Comparison of ENCODE assay signal across 11 cellular contexts in the genomic region with DNA sequence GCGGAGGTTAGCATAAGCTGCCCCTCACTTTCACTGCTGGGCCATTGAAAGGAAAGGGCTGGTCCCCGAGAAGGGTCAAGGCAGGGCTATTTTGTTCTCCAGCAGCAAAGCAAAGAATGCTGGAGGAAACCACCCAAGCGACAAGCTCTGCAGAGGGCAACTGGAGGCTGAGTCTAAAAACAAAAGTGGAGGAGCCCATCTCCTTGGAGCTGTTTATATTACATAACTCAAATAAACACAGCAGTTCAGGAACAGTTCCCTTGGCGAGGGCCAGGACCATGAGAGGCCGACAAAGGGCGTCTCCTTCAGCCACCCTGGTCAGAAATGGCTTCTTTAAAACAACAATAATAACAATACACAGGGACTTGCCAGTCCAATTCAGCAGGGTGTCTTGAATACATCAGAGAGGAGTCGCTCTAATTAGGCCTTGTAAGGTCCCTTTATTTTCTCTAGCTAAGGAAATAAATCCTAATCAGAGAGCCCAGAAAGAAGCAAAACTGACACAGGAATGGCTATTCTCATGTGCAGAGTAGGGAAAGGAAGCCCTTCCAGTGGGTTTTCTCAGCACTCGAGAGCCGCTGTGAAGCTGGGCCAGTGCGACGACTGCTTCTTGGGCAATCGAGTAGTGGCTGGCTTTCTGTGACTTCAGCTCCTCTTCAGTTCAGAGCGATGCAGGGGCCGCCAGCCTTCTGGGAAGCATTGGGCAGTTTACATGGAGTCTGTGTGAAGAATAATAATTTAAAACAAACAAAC. TPM values are rescaled to one million over a fixed set of nuclear protein-coding genes. Genes with fewer than 3 reads are reported as not detected.
A peak's percentile ranks its signal among the peaks of the same experiment; 100 is the strongest.
DNase-seq lines count a peak whose midpoint lies in the region; ATAC-seq and TF ChIP-seq lines count a peak whose summit lies in the region.
"Had no signal": no experiment of that assay in that cellular context is flagged by ENCODE, and none has a peak within 500 bp of the region (broad histone marks: within the 10 kb centered on the region; RNA-seq: fewer than 3 reads in every experiment).

No MANE protein-coding gene starts in this region.

- in situ Hi-C loops in G401 (cut with HindIII; ENCODE audit: low sequenced_read_pairs) = no loop called here

- H3K4me3 ChIP-seq in left ventricle myocardium inferior (no peak overlapping the region), parathyroid adenoma (ENCODE audit: low read depth, low read length) (no peak overlapping the region)

- H2AFZ ChIP-seq in parathyroid adenoma = no peak overlapping the region

- H3K27ac ChIP-seq in angular gyrus (ENCODE audit: low read depth, low read length) = peak overlapping the region; percentile 92
- peak overlapping the region; percentile 98 for H3K27ac ChIP-seq in left ventricle myocardium inferior (replicated peaks)
- H3K27ac ChIP-seq in parathyroid adenoma = peak overlapping the region; percentile 74

- H3K36me3 ChIP-seq in left ventricle myocardium inferior = no peaks in the 10 kb centered on the region
- no peaks in the 10 kb centered on the region for H3K36me3 ChIP-seq in parathyroid adenoma (ENCODE audit: control insufficient read depth, insufficient read depth, low read length)

- no peak overlapping the region for H3K4me2 ChIP-seq in parathyroid adenoma (ENCODE audit: low read length)

- no peaks in the 10 kb centered on the region for H3K27me3 ChIP-seq in left ventricle myocardium inferior (ENCODE audit: low read depth)
- no peaks in the 10 kb centered on the region for H3K27me3 ChIP-seq in parathyroid adenoma (ENCODE audit: control insufficient read depth, insufficient read depth, low read length)

- intact Hi-C loops in left ventricle myocardium inferior (cut with micrococcal nuclease) = no loop called here

- no peaks in the 10 kb centered on the region for H3K79me2 ChIP-seq in parathyroid adenoma

- DNase-seq in AG09319 (ENCODE audit: extremely low read depth, low read depth) (peak; percentile 38), left ventricle myocardium inferior (peak; percentile 69), NCI-H2107 treated with DMSO at 0.1 percent for 48 hours (lab: John Stamatoyannopoulos, UW; ENCODE audit: unreplicated experiment) (no peak), G401 (ENCODE audit: low spot score) (no peak), NCI-H1092 treated with DMSO at 0.1 percent for 48 hours (lab: John Stamatoyannopoulos, UW) (no peak)
- DNase-seq: CD8-positive, alpha-beta T cell; NCI-H1436 treated with DMSO at 0.1 percent for 48 hours; stimulated activated CD4-positive, alpha-beta T cell treated with anti-CD3 and anti-CD28 coated beads, Interleukin-1b, Interleukin-23, amount 100 ng/mL, for 48 hours had no signal

- H3K9me3 ChIP-seq in left ventricle myocardium inferior (replicated peaks) (no peaks in the 10 kb centered on the region), parathyroid adenoma (ENCODE audit: control insufficient read depth, low read length) (no peaks in the 10 kb centered on the region)

- H3K9ac ChIP-seq in parathyroid adenoma = no peak overlapping the region

- ATAC-seq in HG02852 (IDR thresholded peaks at IDR 0.05; ENCODE audit: unreplicated experiment) = no peak
- ATAC-seq: CD8-positive, alpha-beta T cell had no signal

- TF ChIP-seq CTCF in AG09319 (IDR thresholded peaks at IDR 0.05; ENCODE audit: low read depth, low read length) = no peak; the same call in 1 of the 2 replicates
- no peak for TF ChIP-seq CTCF in left ventricle myocardium inferior (IDR thresholded peaks at IDR 0.05; ENCODE audit: borderline replicate concordance)
- no peak for TF ChIP-seq CTCF in parathyroid adenoma (IDR thresholded peaks at IDR 0.05)

- H3K4me1 ChIP-seq in left ventricle myocardium inferior (peaks cover 100% of the 10 kb centered on the region), parathyroid adenoma (peaks cover 18% of the 10 kb centered on the region)

RNA-seq across cellular contexts. Expression of a gene that starts 57.0 kb away (rescaled TPM):
- 11.4 TPM for total RNA-seq in left ventricle myocardium inferior
- total RNA-seq in G401 (2014; rRNA removed; shearing (Covaris generic)) = 19.8 and 21.7 TPM in 2 replicates

Comparison
In these comparisons a context has a peak if more than half of its experiments do, and no peak if none do; other contexts are left out.
1. DNase-seq: peak in AG09319 (single experiment) and left ventricle myocardium inferior (single experiment); none in NCI-H2107 treated with DMSO at 0.1 percent for 48 hours (single experiment), G401 (single experiment) and NCI-H1092 treated with DMSO at 0.1 percent for 48 hours (single experiment).
2. Peak in every context shown above with its lines, with median percentiles within 50 percentile points of each other: H3K27ac ChIP-seq.